In the genomic region with DNA sequence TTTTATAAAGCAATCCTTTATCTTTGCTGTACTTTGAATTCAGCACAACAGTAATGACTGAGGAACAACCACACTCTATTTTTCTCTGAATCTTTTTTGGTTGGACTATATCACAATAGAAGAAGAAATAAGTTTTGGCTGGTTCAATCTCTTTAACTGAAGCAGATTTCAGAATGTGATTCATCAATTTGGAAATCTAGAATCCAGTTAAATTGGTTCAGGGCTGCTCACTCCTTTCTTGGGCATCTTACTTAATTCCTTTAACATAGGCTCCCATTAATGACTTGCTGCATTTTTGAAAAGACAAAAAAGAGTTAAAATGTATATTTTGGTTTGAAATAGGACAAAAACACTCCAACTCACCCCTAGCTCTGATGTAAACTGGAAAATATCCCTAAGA, we compare ENCODE assay signal across 26 cellular contexts.
"Had no signal": no experiment of that assay in that cellular context is flagged by ENCODE, and none has a peak within 500 bp of the region (broad histone marks: within the 10 kb centered on the region; RNA-seq: fewer than 3 reads in every experiment).

No MANE protein-coding gene starts in this region.

- H3K9ac ChIP-seq: parathyroid adenoma had no signal

- H3K79me2 ChIP-seq: parathyroid adenoma had no signal

- H3K4me3 ChIP-seq: esophagus muscularis mucosa, psoas muscle, sigmoid colon, tibial nerve had no signal

- H3K27me3 ChIP-seq: brain microvascular endothelial cell, esophagus muscularis mucosa, sigmoid colon, tibial nerve had no signal

- H3K27ac ChIP-seq: brain microvascular endothelial cell, esophagus muscularis mucosa, parathyroid adenoma, psoas muscle, sigmoid colon, tibial nerve, VCaP had no signal

- H3K4me1 ChIP-seq: esophagus muscularis mucosa, parathyroid adenoma, psoas muscle, sigmoid colon, tibial nerve had no signal

- DNase-seq: activated CD4-positive, alpha-beta T cell treated with anti-CD3 and anti-CD28 coated beads for 4 hours; activated CD4-positive, alpha-beta T cell treated with anti-CD3 and anti-CD28 coated beads, Interleukin-2, amount 50 U/mL, for 48 hours; activated CD8-positive, alpha-beta memory T cell treated with anti-CD3 and anti-CD28 coated beads for 24 hours; activated effector memory CD4-positive, alpha-beta T cell treated with anti-CD3 and anti-CD28 coated beads, Interleukin-2, amount 50 U/mL, for 16 hours; activated naive CD4-positive, alpha-beta T cell treated with anti-CD3 and anti-CD28 coated beads for 36 hours; activated naive CD8-positive, alpha-beta T cell treated with anti-CD3 and anti-CD28 coated beads, Interleukin-2, amount 10 ng/mL, durations not matched to agents 7 days and 5 days; activated T-cell treated with anti-CD3 and anti-CD28 coated beads, Interleukin-2, amount 50 U/mL, for 1 hour; amniotic stem cell; brain microvascular endothelial cell; central memory CD4-positive, alpha-beta T cell; head of caudate nucleus; hippocampal formation; kidney; left colon; mammary epithelial cell; psoas muscle; sigmoid colon; small intestine; stimulated activated CD4-positive, alpha-beta T cell treated with anti-CD3 and anti-CD28 coated beads, Interleukin-15, amount 100 ng/mL, for 24 hours; stimulated activated CD4-positive, alpha-beta T cell treated with anti-CD3 and anti-CD28 coated beads, Interleukin-2, amount 100 ng/mL, for 24 hours; stimulated activated naive CD4-positive, alpha-beta T cell; T-helper 9 cell had no signal

- H3K9me3 ChIP-seq: esophagus muscularis mucosa, psoas muscle, sigmoid colon, tibial nerve had no signal

- H3K36me3 ChIP-seq: brain microvascular endothelial cell, esophagus muscularis mucosa, sigmoid colon, tibial nerve had no signal

- ATAC-seq: left colon, psoas muscle had no signal

- H2AFZ ChIP-seq: parathyroid adenoma had no signal
